1 cellular context compared by ENCODE assay signal in the genomic region with DNA sequence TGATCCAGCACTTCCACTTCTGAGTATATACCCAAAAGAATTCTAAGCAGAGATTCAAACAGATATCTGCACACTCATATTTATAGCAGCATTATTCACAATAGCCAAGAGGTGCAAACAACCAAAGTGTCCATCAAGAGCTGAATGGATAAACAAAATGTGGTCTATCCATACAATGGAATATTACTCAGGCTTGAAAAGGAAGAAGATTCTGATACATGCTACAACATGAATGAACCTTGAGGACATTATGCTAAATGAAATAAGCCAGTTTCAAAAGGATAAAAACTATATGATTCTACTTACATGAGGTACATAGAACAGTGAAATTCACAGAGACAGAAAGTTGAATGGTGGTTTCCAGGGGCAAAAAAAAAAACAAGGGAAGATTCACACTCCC.
TF ChIP-seq lines count a peak whose summit lies in the region.

No MANE protein-coding gene starts in this region.

TF ChIP-seq in A549, 52 proteins besides CTCF, POLR2A, EP300 and RAD21 (continued from another document):
- TF ChIP-seq BCL3 (IDR thresholded peaks at IDR 0.05) (no peak), CEBPB (IDR thresholded peaks at IDR 0.05) (no peak), HES2 (IDR thresholded peaks at IDR 0.05) (no peak), PHF8 (IDR thresholded peaks at IDR 0.05; ENCODE audit: borderline replicate concordance, low read depth) (no peak), RARB (CRISPR knock-in tag; IDR thresholded peaks at IDR 0.05) (no peak)
- TF ChIP-seq, protein P1, sequence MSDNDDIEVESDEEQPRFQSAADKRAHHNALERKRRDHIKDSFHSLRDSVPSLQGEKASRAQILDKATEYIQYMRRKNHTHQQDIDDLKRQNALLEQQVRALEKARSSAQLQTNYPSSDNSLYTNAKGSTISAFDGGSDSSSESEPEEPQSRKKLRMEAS (IDR thresholded peaks at IDR 0.05), result no peak
TF ChIP-seq in A549: peak in this region for 0.
